ENCODE assay signal across 1 cellular context in the genomic region with DNA sequence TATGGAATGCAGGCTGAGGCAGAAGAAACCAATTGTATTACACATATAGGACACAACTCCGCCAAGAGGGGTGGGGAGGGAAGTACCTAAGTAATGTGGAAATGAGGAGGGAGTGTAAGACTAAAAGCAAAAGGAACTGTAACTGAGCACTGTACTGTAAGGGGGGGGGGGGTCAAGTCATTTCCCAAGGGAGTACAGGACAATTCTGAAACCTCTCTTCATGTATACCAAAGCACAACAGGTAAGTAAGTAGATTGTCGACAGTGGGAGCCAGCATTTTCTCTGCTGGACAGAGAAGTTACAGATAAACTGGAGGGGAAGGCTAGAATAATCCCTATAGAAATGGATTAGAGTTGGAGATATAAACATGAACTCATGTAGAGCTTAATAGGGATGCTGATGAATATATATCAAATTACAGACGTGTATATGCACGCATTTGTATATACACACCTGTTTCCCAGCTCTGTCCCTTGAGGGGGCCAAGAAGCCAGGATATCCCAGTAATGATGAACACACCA.
TF ChIP-seq lines count a peak whose summit lies in the region.

No MANE protein-coding gene starts in this region.

TF ChIP-seq in SK-N-SH, 30 proteins besides CTCF, POLR2A, EP300 and RAD21 (continued from another document):
- TF ChIP-seq, protein P1, sequence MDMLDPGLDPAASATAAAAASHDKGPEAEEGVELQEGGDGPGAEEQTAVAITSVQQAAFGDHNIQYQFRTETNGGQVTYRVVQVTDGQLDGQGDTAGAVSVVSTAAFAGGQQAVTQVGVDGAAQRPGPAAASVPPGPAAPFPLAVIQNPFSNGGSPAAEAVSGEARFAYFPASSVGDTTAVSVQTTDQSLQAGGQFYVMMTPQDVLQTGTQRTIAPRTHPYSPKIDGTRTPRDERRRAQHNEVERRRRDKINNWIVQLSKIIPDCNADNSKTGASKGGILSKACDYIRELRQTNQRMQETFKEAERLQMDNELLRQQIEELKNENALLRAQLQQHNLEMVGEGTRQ (IDR thresholded peaks at IDR 0.05; ENCODE audit: borderline replicate concordance, low read depth, low read length): no peak
- TF ChIP-seq RFX5 (IDR thresholded peaks at IDR 0.05; ENCODE audit: low read length) (no peak), MEF2A (IDR thresholded peaks at IDR 0.05; ENCODE audit: borderline replicate concordance, low read depth) (no peak), GATA2 (CRISPR knock-in tag; IDR thresholded peaks at IDR 0.05) (no peak), ZBTB33 (IDR thresholded peaks at IDR 0.05; ENCODE audit: borderline replicate concordance, low read depth) (no peak), RXRA (IDR thresholded peaks at IDR 0.05; ENCODE audit: borderline replicate concordance, low read depth) (no peak), RCOR1 (IDR thresholded peaks at IDR 0.05; ENCODE audit: low read length) (no peak), TEAD4 (IDR thresholded peaks at IDR 0.05; ENCODE audit: borderline replicate concordance, insufficient read depth) (no peak), FOSL2 (IDR thresholded peaks at IDR 0.05; ENCODE audit: borderline replicate concordance, low read depth) (no peak), ELF1 (IDR thresholded peaks at IDR 0.05) (no peak), TCF12 (IDR thresholded peaks at IDR 0.05) (no peak)
